In the genomic region with DNA sequence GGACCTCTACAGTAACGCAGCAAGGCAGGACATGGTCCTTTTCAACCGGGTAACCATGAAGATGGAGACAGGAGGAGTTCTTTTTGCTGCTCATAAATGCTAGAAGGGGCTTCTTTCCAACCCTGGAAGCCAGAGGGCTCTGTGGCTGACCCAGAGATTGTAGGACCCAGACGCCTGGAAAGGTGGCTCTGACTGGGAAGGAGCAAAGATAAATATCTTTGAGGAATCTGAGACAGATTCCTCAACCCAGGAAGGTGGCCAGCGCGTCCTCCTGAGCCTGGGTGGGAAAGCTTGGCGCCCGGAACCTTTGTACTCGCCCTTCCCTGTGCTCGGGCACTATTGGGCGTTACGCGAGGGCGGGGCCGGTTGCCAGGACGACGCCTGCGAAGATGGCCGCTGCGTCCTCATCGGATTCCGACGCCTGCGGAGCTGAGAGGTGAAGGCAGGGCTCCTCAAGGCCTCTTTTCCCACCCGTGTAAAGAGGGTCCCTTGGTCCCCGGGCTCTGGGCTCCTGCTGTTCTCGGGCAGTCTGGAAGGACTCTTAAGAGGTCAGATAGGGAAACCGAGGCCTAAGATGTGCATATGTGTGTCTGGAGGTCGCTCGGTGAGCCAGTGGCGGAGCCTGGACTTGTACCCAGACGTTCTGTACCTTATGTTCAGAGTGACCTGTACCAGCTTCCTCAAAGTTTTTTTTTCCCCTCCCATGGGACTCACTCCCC, we compare ENCODE assay signal across 8 cellular contexts. TPM values are rescaled to one million over a fixed set of nuclear protein-coding genes. Genes with fewer than 3 reads are reported as not detected.
DNase-seq lines count a peak whose midpoint lies in the region; ATAC-seq and TF ChIP-seq lines count a peak whose summit lies in the region.

A gene (plus strand): TSS at position 365 of the 719 bp plus-strand sequence. CDS start 25 bp downstream, at position 390.

- intact Hi-C loops in activated CD4-positive, alpha-beta T cell treated with anti-CD3 and anti-CD28 coated beads, Interleukin-2, amount 10 ng/mL, durations not matched to agents 24 days and 14 days (cut with micrococcal nuclease): loop anchor here (1.0 kb wide), 1 partner anchor 36 kb away; a partner anchor contains a TSS
- intact Hi-C loops in colonic mucosa (cut with DNase I): no loop called here

- DNase-seq in A172 (ENCODE audit: low spot score): peak; percentile 52
- peak; percentile 57 for DNase-seq in NCI-H510A treated with DMSO at 0.1 percent for 48 hours (lab: John Stamatoyannopoulos, UW)
- DNase-seq in activated CD4-positive, alpha-beta T cell treated with anti-CD3 and anti-CD28 coated beads, Interleukin-2, amount 10 ng/mL, durations not matched to agents 24 days and 14 days: peak; percentile 95
- DNase-seq in colonic mucosa: peak; percentile 88
- DNase-seq in left lobe of liver (ENCODE audit: low spot score): peak; percentile 84
- DNase-seq in stimulated activated CD4-positive, alpha-beta T cell treated with anti-CD3 and anti-CD28 coated beads, Interleukin-1b, Interleukin-23, amount 100 ng/mL, for 48 hours: peak; percentile 81

- H3K9me3 Mint-ChIP-seq in activated CD4-positive, alpha-beta T cell treated with anti-CD3 and anti-CD28 coated beads, Interleukin-2, amount 10 ng/mL, durations not matched to agents 24 days and 14 days: no peaks in the 10 kb centered on the region

- peaks cover 17% of the 10 kb centered on the region for H3K4me1 Mint-ChIP-seq in activated CD4-positive, alpha-beta T cell treated with anti-CD3 and anti-CD28 coated beads, Interleukin-2, amount 10 ng/mL, durations not matched to agents 24 days and 14 days

- H3K27ac Mint-ChIP-seq in activated CD4-positive, alpha-beta T cell treated with anti-CD3 and anti-CD28 coated beads, Interleukin-2, amount 10 ng/mL, durations not matched to agents 24 days and 14 days: peak within 1 kb of the TSS; percentile 67

- H3K27me3 ChIP-seq in colonic mucosa: no peaks in the 10 kb centered on the region

- TF ChIP-seq CTCF in colonic mucosa (IDR thresholded peaks at IDR 0.05): no peak

- H3K9me3 ChIP-seq in colonic mucosa: no peaks in the 10 kb centered on the region

- peak within 1 kb of the TSS; percentile 84 for H3K4me3 ChIP-seq in colonic mucosa

- H3K27ac ChIP-seq in colonic mucosa: no peak within 1 kb of the TSS

- peaks cover 2% of the 10 kb centered on the region for H3K4me1 ChIP-seq in colonic mucosa

- H3K36me3 Mint-ChIP-seq in activated CD4-positive, alpha-beta T cell treated with anti-CD3 and anti-CD28 coated beads, Interleukin-2, amount 10 ng/mL, durations not matched to agents 24 days and 14 days (ENCODE audit: low read depth): peaks cover 15% of the 10 kb centered on the region

- ATAC-seq in GM18520 (IDR thresholded peaks at IDR 0.05; ENCODE audit: unreplicated experiment) (peak; percentile 77), HG03175 (IDR thresholded peaks at IDR 0.05; ENCODE audit: unreplicated experiment) (peak; percentile 86), left lobe of liver (peak; percentile 99)

- H3K36me3 ChIP-seq in colonic mucosa: no peaks in the 10 kb centered on the region

- no peaks in the 10 kb centered on the region for H3K27me3 Mint-ChIP-seq in activated CD4-positive, alpha-beta T cell treated with anti-CD3 and anti-CD28 coated beads, Interleukin-2, amount 10 ng/mL, durations not matched to agents 24 days and 14 days

- H3K9ac ChIP-seq in colonic mucosa (ENCODE audit: low read depth in 2 of 2, low read length in 2 of 2): peak within 1 kb of the TSS; percentile 59 to 77

- H3K4me3 Mint-ChIP-seq in activated CD4-positive, alpha-beta T cell treated with anti-CD3 and anti-CD28 coated beads, Interleukin-2, amount 10 ng/mL, durations not matched to agents 24 days and 14 days: peak within 1 kb of the TSS; percentile 91

RNA-seq across cellular contexts. Expression of the gene that starts here (rescaled TPM):
- 14.7 and 22.0 TPM in 2 replicates for total RNA-seq in A172 (2014; rRNA removed; shearing (Covaris generic))
- total RNA-seq in activated CD4-positive, alpha-beta T cell treated with anti-CD3 and anti-CD28 coated beads, Interleukin-2, amount 10 ng/mL, durations not matched to agents 24 days and 14 days: 17.6 and 18.3 TPM in 2 replicates
- total RNA-seq in colonic mucosa (10 to 100 TPM; 16.8 to 25.8 TPM), left lobe of liver (11.6 TPM)
